ENCODE assay signal across 17 cellular contexts in genomic region chr12:45622210-45622937, GRCh38.
"Had no signal": no experiment of that assay in that cellular context is flagged by ENCODE, and none has a peak within 500 bp of the region (broad histone marks: within the 10 kb centered on the region; RNA-seq: fewer than 3 reads in every experiment).

No MANE protein-coding gene starts in this region.

- ATAC-seq: activated CD4-positive, CD25-positive, alpha-beta regulatory T cell treated with anti-CD3 and anti-CD28 coated beads, Interleukin-2, amount 50 U/mL, for 24 hours; activated naive CD4-positive, alpha-beta T cell treated with anti-CD3 and anti-CD28 coated beads, Interleukin-2, amount 50 U/mL, for 72 hours; left colon; stimulated activated naive CD8-positive, alpha-beta T cell treated with anti-CD3 and anti-CD28 coated beads, Interleukin-15, amount 100 ng/mL, for 72 hours; upper lobe of right lung had no signal

- H3K36me3 ChIP-seq: esophagus muscularis mucosa, upper lobe of right lung had no signal

- H3K27ac Mint-ChIP-seq: activated naive CD4-positive, alpha-beta T cell treated with anti-CD3 and anti-CD28 coated beads, Interleukin-2, amount 50 U/mL, for 72 hours; activated T-cell treated with anti-CD3 and anti-CD28 coated beads, Interleukin-2, amount 50 U/mL, for 24 hours; stimulated activated naive CD8-positive, alpha-beta T cell treated with anti-CD3 and anti-CD28 coated beads, Interleukin-15, amount 100 ng/mL, for 72 hours had no signal

- DNase-seq: activated effector memory CD4-positive, alpha-beta T cell treated with Interleukin-2 at 50 U/mL for 16 hours; activated T-cell treated with anti-CD3 and anti-CD28 coated beads, Interleukin-2, amount 50 U/mL, for 24 hours; amygdala; dorsolateral prefrontal cortex; foreskin fibroblast; left colon; mesenchymal stem cell; stimulated activated CD4-positive, alpha-beta T cell treated with anti-CD3 and anti-CD28 coated beads, Interleukin-4, amount 100 ng/mL, for 4 hours; stimulated activated naive CD8-positive, alpha-beta T cell treated with anti-CD3 and anti-CD28 coated beads, Interleukin-15, amount 100 ng/mL, for 72 hours; testis; upper lobe of right lung had no signal

- H3K27me3 Mint-ChIP-seq: stimulated activated naive CD8-positive, alpha-beta T cell treated with anti-CD3 and anti-CD28 coated beads, Interleukin-15, amount 100 ng/mL, for 72 hours had no signal

- H3K4me1 Mint-ChIP-seq: neural crest cell; stimulated activated naive CD8-positive, alpha-beta T cell treated with anti-CD3 and anti-CD28 coated beads, Interleukin-15, amount 100 ng/mL, for 72 hours had no signal

- H3K9me3 Mint-ChIP-seq: activated naive CD4-positive, alpha-beta T cell treated with anti-CD3 and anti-CD28 coated beads, Interleukin-2, amount 50 U/mL, for 72 hours; activated T-cell treated with anti-CD3 and anti-CD28 coated beads, Interleukin-2, amount 50 U/mL, for 24 hours; neural crest cell had no signal

- H3K27ac ChIP-seq: dorsolateral prefrontal cortex, esophagus muscularis mucosa, skin epidermis, testis, upper lobe of right lung had no signal

- H3K4me1 ChIP-seq: esophagus muscularis mucosa, testis, upper lobe of right lung had no signal

- H3K36me3 Mint-ChIP-seq: activated naive CD4-positive, alpha-beta T cell treated with anti-CD3 and anti-CD28 coated beads, Interleukin-2, amount 50 U/mL, for 72 hours had no signal

- H3K4me3 ChIP-seq: dorsolateral prefrontal cortex, esophagus muscularis mucosa, skin epidermis, testis, upper lobe of right lung had no signal

- H3K9me3 ChIP-seq: esophagus muscularis mucosa, testis, upper lobe of right lung had no signal

- H3K27me3 ChIP-seq: dorsolateral prefrontal cortex, esophagus muscularis mucosa, testis had no signal

- FAIRE-seq: endometrium had no signal

- H3K4me3 Mint-ChIP-seq: activated T-cell treated with anti-CD3 and anti-CD28 coated beads, Interleukin-2, amount 50 U/mL, for 24 hours; neural crest cell; stimulated activated naive CD8-positive, alpha-beta T cell treated with anti-CD3 and anti-CD28 coated beads, Interleukin-15, amount 100 ng/mL, for 72 hours had no signal
